8 cellular contexts compared by ENCODE assay signal in the genomic region with DNA sequence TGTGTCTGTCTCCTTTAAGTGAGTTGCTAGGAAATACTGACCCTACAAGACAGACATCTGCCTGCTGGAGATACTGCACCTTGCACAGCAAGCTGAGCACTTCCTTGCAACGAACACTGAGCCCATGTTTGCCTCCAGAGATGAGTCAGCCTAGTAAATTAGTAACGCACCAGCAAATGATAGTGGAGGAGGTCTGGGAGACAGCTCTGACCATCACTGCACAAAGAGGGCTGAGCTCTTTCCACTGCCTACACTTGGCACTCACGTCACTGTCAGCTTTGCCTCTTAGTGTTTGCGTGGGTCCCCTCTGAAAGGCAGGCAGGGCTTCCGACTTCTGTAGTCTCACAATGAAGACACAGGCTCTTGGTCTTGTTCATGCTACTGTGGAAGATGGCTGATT.
A peak's percentile ranks its signal among the peaks of the same experiment; 100 is the strongest.
DNase-seq lines count a peak whose midpoint lies in the region; ATAC-seq and TF ChIP-seq lines count a peak whose summit lies in the region.

No MANE protein-coding gene starts in this region.

- no peaks in the 10 kb centered on the region for H3K9me3 Mint-ChIP-seq in progenitor cell of endocrine pancreas (ENCODE audit: low read depth)

- H3K36me3 Mint-ChIP-seq in progenitor cell of endocrine pancreas (ENCODE audit: insufficient read depth) = no peaks in the 10 kb centered on the region

- H3K27ac Mint-ChIP-seq in progenitor cell of endocrine pancreas = no peak overlapping the region

- no peaks in the 10 kb centered on the region for H3K4me1 ChIP-seq in RWPE2 (ENCODE audit: insufficient read depth, poor library complexity, severe bottlenecking)

- ATAC-seq in GM18867 (IDR thresholded peaks at IDR 0.05; ENCODE audit: unreplicated experiment) (peak; percentile 99), HG02938 (IDR thresholded peaks at IDR 0.05; ENCODE audit: unreplicated experiment) (peak; percentile 99), RWPE2 (ENCODE audit: low read depth) (peak; percentile 60), left colon (no peak)

- H3K27me3 Mint-ChIP-seq in progenitor cell of endocrine pancreas = peaks cover 2% of the 10 kb centered on the region

- no peaks in the 10 kb centered on the region for H3K9me3 ChIP-seq in RWPE2 (ENCODE audit: severe bottlenecking)

- H3K36me3 ChIP-seq in RWPE2 (ENCODE audit: low read depth) = no peaks in the 10 kb centered on the region

- H3K27me3 ChIP-seq in RWPE2 (ENCODE audit: insufficient read depth, poor library complexity, severe bottlenecking) = no peaks in the 10 kb centered on the region

- no peak overlapping the region for H3K4me3 ChIP-seq in RWPE2 (ENCODE audit: severe bottlenecking)
- H3K4me3 ChIP-seq in coronary artery = no peak overlapping the region

- peaks cover 1% of the 10 kb centered on the region for H3K4me1 Mint-ChIP-seq in progenitor cell of endocrine pancreas (ENCODE audit: low read depth)

- H3K4me3 Mint-ChIP-seq in progenitor cell of endocrine pancreas (ENCODE audit: low read depth) = no peak overlapping the region

- no peak for TF ChIP-seq CTCF in RWPE2 (IDR thresholded peaks at IDR 0.05; ENCODE audit: poor library complexity, severe bottlenecking)
- no peak for TF ChIP-seq CTCF in coronary artery (IDR thresholded peaks at IDR 0.05)
- TF ChIP-seq CTCF in progenitor cell of endocrine pancreas (IDR thresholded peaks at IDR 0.05; ENCODE audit: unreplicated experiment) = no peak

- H3K27ac ChIP-seq in RWPE2 (ENCODE audit: poor library complexity, severe bottlenecking) (no peak overlapping the region), coronary artery (no peak overlapping the region)

- intact Hi-C loops in left colon (cut with DNase I, micrococcal nuclease) = no loop called here

- peak; percentile 72 for DNase-seq in AG08395 (ENCODE audit: low spot score)
- DNase-seq in RWPE2 (ENCODE audit: low spot score) = no peak
- peak; percentile 50 for DNase-seq in iris pigment epithelial cell (ENCODE audit: low read depth)
- DNase-seq in coronary artery (ENCODE audit: low spot score) = no peak
- no peak for DNase-seq in left colon
- no peak for DNase-seq in progenitor cell of endocrine pancreas (ENCODE audit: low spot score, unreplicated experiment)

Comparison
In these comparisons a context has a peak if more than half of its experiments do, and no peak if none do; other contexts are left out.
1. DNase-seq: peak in AG08395 (single experiment) and iris pigment epithelial cell (single experiment); none in RWPE2 (single experiment), coronary artery (single experiment), left colon (0 of 2) and progenitor cell of endocrine pancreas (single experiment).